ENCODE assay signal across 9 cellular contexts in genomic region chr6:149454405-149454848, GRCh38. TPM values are rescaled to one million over a fixed set of nuclear protein-coding genes. Genes with fewer than 3 reads are reported as not detected.
A peak's percentile ranks its signal among the peaks of the same experiment; 100 is the strongest.
DNase-seq lines count a peak whose midpoint lies in the region; ATAC-seq, FAIRE-seq and TF ChIP-seq lines count a peak whose summit lies in the region.
"Had no signal": no experiment of that assay in that cellular context is flagged by ENCODE, and none has a peak within 500 bp of the region (broad histone marks: within the 10 kb centered on the region; RNA-seq: fewer than 3 reads in every experiment).

No MANE protein-coding gene starts in this region.

- H3K9me3 ChIP-seq in HepG2 (ENCODE audit: low read length) = no peaks in the 10 kb centered on the region
- no peaks in the 10 kb centered on the region for H3K9me3 ChIP-seq in uterus

- in situ Hi-C loops in HepG2 (cut with HindIII; ENCODE audit: extremely low pct_ligation_motif_present, low pct_unique_long_range_greater_than_20kb) = no loop called here

- no TSS peak for BruUV-seq in HepG2 (replicated peaks; lab: Mats Ljungman, UMichigan)

- no peak for TF ChIP-seq CTCF in cardiac fibroblast (IDR thresholded peaks at IDR 0.05; ENCODE audit: low read depth, low read length)
- TF ChIP-seq CTCF in HepG2 (CRISPR knock-in tag; IDR thresholded peaks at IDR 0.05) = no peak
- no peak for TF ChIP-seq CTCF in uterus (IDR thresholded peaks at IDR 0.05)
- TF ChIP-seq CTCF in GM10266 (IDR thresholded peaks at IDR 0.05; ENCODE audit: control insufficient read depth, insufficient read depth, low read depth, missing control alignments) = no peak

- TF ChIP-seq POLR2A in HepG2 (IDR thresholded peaks at IDR 0.05; ENCODE audit: insufficient read depth in 1 of 2, low read depth in 2 of 2, low read length in 2 of 2) = no peak
- TF ChIP-seq POLR2A in uterus (IDR thresholded peaks at IDR 0.05) = no peak
- TF ChIP-seq POLR2A in erythroblast (IDR thresholded peaks at IDR 0.05; ENCODE audit: low read length) = no peak

- H3K4me3 ChIP-seq in cardiac fibroblast (replicated peaks in 1 of 2; ENCODE audit: low read depth in 2 of 2, low read length in 2 of 2) (no peak overlapping the region), HepG2 (replicated peaks in 1 of 3; ENCODE audit: insufficient read depth in 1 of 3, low read depth in 2 of 3, low read length in 3 of 3) (peak overlapping the region in 1 of 3 experiments; percentile 19; a peak in 2 of 6 replicates), uterus (no peak overlapping the region)

- CTCF ChIA-PET in HepG2 (lab: Yijun Ruan, JAX; ENCODE audit: low intra/inter-chr PET ratio, low total read pairs) = no interaction called here

- H3K9ac ChIP-seq in HepG2 (ENCODE audit: insufficient read depth, low read depth, low read length) = no peak overlapping the region

- H2AFZ ChIP-seq in HepG2 (ENCODE audit: low read length) = no peak overlapping the region

- TF ChIP-seq EP300 in HepG2 (IDR thresholded peaks at IDR 0.05; ENCODE audit: low read depth in 2 of 2, low read length in 2 of 2) = no peak
- TF ChIP-seq EP300 in HepG2 (CRISPR knock-in tag; IDR thresholded peaks at IDR 0.05; ENCODE audit: borderline replicate concordance) = no peak

- POLR2A ChIA-PET in HepG2 (lab: Yijun Ruan, JAX) = interaction anchor here (0.7 kb wide), 1 partner anchor 30 kb away, joined by 5 read pairs; the partner anchor contains the start of gene ZC3H12D

- H3K27ac ChIP-seq in HepG2 (ENCODE audit: extremely low read length, insufficient read depth, low read length) (no peak overlapping the region), uterus (peak overlapping the region; percentile 17 to 60)

- no peak for TF ChIP-seq RAD21 in HepG2 (CRISPR knock-in tag; IDR thresholded peaks at IDR 0.05)

- peak; percentile 64 for ATAC-seq in HepG2

- H3K4me2 ChIP-seq in HepG2 (ENCODE audit: low read depth, low read length) = peak overlapping the region; percentile 58

- WGBS in HepG2 (ENCODE audit: low lambda C conversion rate) = 42% methylated on average over 9 of the region's 15 CpGs

- H3K27me3 ChIP-seq in HepG2 (ENCODE audit: control insufficient read depth in 1 of 2, insufficient read depth in 2 of 2, low read length in 2 of 2) (no peaks in the 10 kb centered on the region), uterus (no peaks in the 10 kb centered on the region)

- H3K4me1 ChIP-seq in HepG2 (ENCODE audit: insufficient read depth, low read length) (peaks cover 32% of the 10 kb centered on the region), uterus (peaks cover 0 to 14% of the 10 kb centered on the region in 2 donors)

- no peaks in the 10 kb centered on the region for H3K79me2 ChIP-seq in HepG2 (ENCODE audit: insufficient read depth, low read length)

- no peaks in the 10 kb centered on the region for H3K36me3 ChIP-seq in HepG2 (replicated peaks in 1 of 2; ENCODE audit: control insufficient read depth in 1 of 2, insufficient read depth in 2 of 2, low read length in 2 of 2)
- no peaks in the 10 kb centered on the region for H3K36me3 ChIP-seq in uterus

- no peak for FAIRE-seq in HepG2 (lab: Jason Lieb, UNC)

- peak; percentile 5 for DNase-seq in NCI-H2227 (lab: John Stamatoyannopoulos, UW; ENCODE audit: unreplicated experiment)
- no peak for DNase-seq in NCI-H2227 treated with DMSO at 0.1 percent for 48 hours (lab: John Stamatoyannopoulos, UW)
- DNase-seq in cardiac fibroblast (ENCODE audit: low read depth in 2 of 2) = peak; percentile 91 to 99
- no peak for DNase-seq in HepG2 (ENCODE audit: low spot score)
- peak; percentile 88 to 91 for DNase-seq in uterus
- no peak for DNase-seq in erythroblast (lab: John Stamatoyannopoulos, UW)
- no peak for DNase-seq in NCI-H82 treated with DMSO at 0.1 percent for 48 hours (lab: John Stamatoyannopoulos, UW; ENCODE audit: unreplicated experiment)
- DNase-seq in GM10266 (ENCODE audit: extremely low spot score) = no peak
- DNase-seq: CD4-positive, alpha-beta T cell had no signal

- no peaks in the 10 kb centered on the region for H4K20me1 ChIP-seq in HepG2 (ENCODE audit: insufficient read depth, low read length)

- intact Hi-C loops in HepG2 (cut with micrococcal nuclease; ENCODE audit: unreplicated experiment) = loop anchor here (5.0 kb wide), 1 partner anchor 63 kb away; no protein-coding TSS in a partner anchor
- intact Hi-C loops in uterus (cut with DNase I; ENCODE audit: low total_unique reads) = no loop called here

TF ChIP-seq in HepG2, 621 proteins besides CTCF, POLR2A, EP300 and RAD21 (continues in another document):
- TF ChIP-seq HIC2 (CRISPR knock-in tag; IDR thresholded peaks at IDR 0.05; ENCODE audit: low read depth) = 0 out of 2 replicates have a peak, but pooled peaks have one; percentile 28
- peak; percentile 6; the same call in 1 of the 2 replicates for TF ChIP-seq ZNF768 (CRISPR knock-in tag; IDR thresholded peaks at IDR 0.05)

RNA-seq across cellular contexts. Expression of gene ZC3H12D, which starts 30.4 kb away (rescaled TPM):
- total RNA-seq in HepG2 (2016; rRNA removed; fragmentation: Illumina TruSeq; extraction: Trizol) (2.1 and 2.7 TPM in 2 replicates), uterus (1 to 10 TPM in 1 of 4 donors, under 1 TPM in 2, not detected in 1; 0.26 to 1.7 (median 0.40) TPM)
- 0.88 and 0.91 TPM in 2 replicates for total RNA-seq in HepG2 (2016; cell fraction: cytosol; rRNA removed; fragmentation: Illumina TruSeq; extraction: Trizol; ENCODE audit: low read depth)
- 1.2 and 1.9 TPM in 2 replicates for total RNA-seq in HepG2 (2016; cell fraction: insoluble cytoplasmic fraction; rRNA removed; fragmentation: Illumina TruSeq; extraction: Trizol)
- total RNA-seq in HepG2 (2016; cell fraction: membrane; rRNA removed; fragmentation: Illumina TruSeq; extraction: Trizol) = 1.1 and 1.2 TPM in 2 replicates
- 2.5 and 3.1 TPM in 2 replicates for total RNA-seq in HepG2 (2016; cell fraction: nucleus; rRNA removed; fragmentation: Illumina TruSeq; extraction: Trizol)
- polyA plus RNA-seq in HepG2 (2011; rRNA removed) = 1.2 and 1.7 TPM in 2 replicates
- polyA plus RNA-seq in HepG2 (2011; cell fraction: cytosol; rRNA removed) = 0.85 and 1.1 TPM in 2 replicates
- polyA plus RNA-seq in HepG2 (2011; cell fraction: nucleus; rRNA removed) = 2.7 and 3.3 TPM in 2 replicates
- polyA plus RNA-seq in HepG2 (2012) = 0.52 and 1.1 TPM in 2 replicates
- polyA plus RNA-seq in HepG2 (2016; cell fraction: cytosol; fragmentation: Illumina TruSeq; extraction: Trizol; ENCODE audit: low read depth) = 0.17 and 0.23 TPM in 2 replicates
- polyA plus RNA-seq in HepG2 (2016; cell fraction: insoluble cytoplasmic fraction; fragmentation: Illumina TruSeq; extraction: Trizol; ENCODE audit: low read depth) = 0.86 and 1.6 TPM in 2 replicates
- polyA plus RNA-seq in HepG2 (2016; cell fraction: membrane; fragmentation: Illumina TruSeq; extraction: Trizol; ENCODE audit: low read depth) = 0.51 and 0.76 TPM in 2 replicates
- polyA plus RNA-seq in HepG2 (2016; cell fraction: nucleus; fragmentation: Illumina TruSeq; extraction: Trizol; ENCODE audit: insufficient read depth, low read depth) = 2.8 and 3.1 TPM in 2 replicates
- 0.54 and 3.2 TPM in 2 replicates for polyA minus RNA-seq in HepG2 (2011; rRNA and poly(A)+ RNA removed; ENCODE audit: low replicate concordance)
- 0.53 and 1.2 TPM in 2 replicates for polyA minus RNA-seq in HepG2 (2011; cell fraction: cytosol; rRNA and poly(A)+ RNA removed)
- 2.2 and 2.9 TPM in 2 replicates for polyA minus RNA-seq in HepG2 (2011; cell fraction: nucleus; rRNA and poly(A)+ RNA removed)

RNA-seq across cellular contexts. Expression of gene SUMO4, which starts 54.4 kb away (rescaled TPM):
- 0.38 and 1.2 TPM in 2 replicates for total RNA-seq in HepG2 (2016; rRNA removed; fragmentation: Illumina TruSeq; extraction: Trizol)
- not detected in 2 replicates for total RNA-seq in HepG2 (2016; cell fraction: cytosol; rRNA removed; fragmentation: Illumina TruSeq; extraction: Trizol; ENCODE audit: low read depth)
- 0.48 and 1.0 TPM in 2 replicates for total RNA-seq in HepG2 (2016; cell fraction: insoluble cytoplasmic fraction; rRNA removed; fragmentation: Illumina TruSeq; extraction: Trizol)
- not detected in 2 replicates for total RNA-seq in HepG2 (2016; cell fraction: membrane; rRNA removed; fragmentation: Illumina TruSeq; extraction: Trizol)
- total RNA-seq in HepG2 (2016; cell fraction: nucleus; rRNA removed; fragmentation: Illumina TruSeq; extraction: Trizol) = 5.4 and 7.3 TPM in 2 replicates
- polyA plus RNA-seq in HepG2 (2011; rRNA removed) = 0.10 and 0.22 TPM in 2 replicates
- polyA plus RNA-seq in HepG2 (2011; cell fraction: cytosol; rRNA removed) = not detected in 2 replicates
- polyA plus RNA-seq in HepG2 (2011; cell fraction: nucleus; rRNA removed) = 0.58 and 0.73 TPM in 2 replicates
- polyA plus RNA-seq in HepG2 (2012) = 0.13 and 0.25 TPM in 2 replicates
- not detected in 2 replicates for polyA plus RNA-seq in HepG2 (2016; cell fraction: cytosol; fragmentation: Illumina TruSeq; extraction: Trizol; ENCODE audit: low read depth)
- not detected in 2 replicates for polyA plus RNA-seq in HepG2 (2016; cell fraction: insoluble cytoplasmic fraction; fragmentation: Illumina TruSeq; extraction: Trizol; ENCODE audit: low read depth)
- polyA plus RNA-seq in HepG2 (2016; cell fraction: membrane; fragmentation: Illumina TruSeq; extraction: Trizol; ENCODE audit: low read depth) = not detected in 2 replicates
- 0.92 and 0.94 TPM in 2 replicates for polyA plus RNA-seq in HepG2 (2016; cell fraction: nucleus; fragmentation: Illumina TruSeq; extraction: Trizol; ENCODE audit: insufficient read depth, low read depth)
- 1.6 and 2.1 TPM in 2 replicates for polyA minus RNA-seq in HepG2 (2011; rRNA and poly(A)+ RNA removed; ENCODE audit: low replicate concordance)
- polyA minus RNA-seq in HepG2 (2011; cell fraction: cytosol; rRNA and poly(A)+ RNA removed) = not detected in 2 replicates
- polyA minus RNA-seq in HepG2 (2011; cell fraction: nucleus; rRNA and poly(A)+ RNA removed) = 12.4 and 14.9 TPM in 2 replicates
- 10 to 100 TPM in 1 of 4 donors, 1 to 10 TPM in 2, not detected in 1; 1.2 to 15.3 (median 5.9) TPM for total RNA-seq in uterus

Comparison
In these comparisons a context has a peak if more than half of its experiments do, and no peak if none do; other contexts are left out.
1. DNase-seq: peak in NCI-H2227 (single experiment), cardiac fibroblast (2 of 2) and uterus (2 of 2); none in NCI-H2227 treated with DMSO at 0.1 percent for 48 hours (single experiment), HepG2 (single experiment), erythroblast (0 of 2), NCI-H82 treated with DMSO at 0.1 percent for 48 hours (single experiment) and GM10266 (single experiment).